31 cellular contexts compared by ENCODE assay signal in genomic region chr12:103312742-103313354, GRCh38.
"Had no signal": no experiment of that assay in that cellular context is flagged by ENCODE, and none has a peak within 500 bp of the region (broad histone marks: within the 10 kb centered on the region; RNA-seq: fewer than 3 reads in every experiment).

No MANE protein-coding gene starts in this region.

- FAIRE-seq: small intestine had no signal

- H3K4me1 Mint-ChIP-seq: neural crest cell had no signal

- H3K4me3 ChIP-seq: ovary, psoas muscle, right lobe of liver, sigmoid colon, suprapubic skin, testis, tibial artery, transverse colon, upper lobe of right lung, uterus had no signal

- H3K9me3 ChIP-seq: neutrophil, ovary, psoas muscle, right lobe of liver, sigmoid colon, testis, transverse colon, upper lobe of right lung, uterus had no signal

- DNase-seq: naive thymus-derived CD8-positive, alpha-beta T cell; nephron progenitor cell; nucleus accumbens; ovary; posterior cingulate gyrus; psoas muscle; right cardiac atrium; right lobe of liver; sigmoid colon; small intestine; stimulated activated CD4-positive, alpha-beta T cell treated with anti-CD3 and anti-CD28 coated beads, Interleukin-15, amount 100 ng/mL, for 24 hours; stimulated activated CD4-positive, alpha-beta T cell treated with anti-CD3 and anti-CD28 coated beads, Interleukin-2, amount 100 ng/mL, for 24 hours; stimulated activated CD4-positive, alpha-beta T cell treated with anti-CD3 and anti-CD28 coated beads, Interleukin-2, amount 100 ng/mL, for 48 hours; stimulated activated CD4-positive, alpha-beta T cell treated with anti-CD3 and anti-CD28 coated beads, Interleukin-4, amount 100 ng/mL, for 24 hours; stimulated activated naive CD4-positive, alpha-beta T cell; stimulated activated naive CD8-positive, alpha-beta T cell treated with anti-CD3 and anti-CD28 coated beads, Interleukin-15, amount 100 ng/mL, for 72 hours; stimulated activated naive CD8-positive, alpha-beta T cell treated with anti-CD3 and anti-CD28 coated beads, Interleukin-15, Interleukin-2, amounts not matched to agents 100 U/mL and 50 U/mL, for 24 hours; substantia nigra; testis; tibial artery; transverse colon; upper lobe of right lung; uterus had no signal

- H3K4me1 ChIP-seq: parathyroid adenoma, psoas muscle, right lobe of liver, sigmoid colon, suprapubic skin, testis, tibial artery, transverse colon, upper lobe of right lung, uterus had no signal

- H3K36me3 ChIP-seq: neutrophil, ovary, right lobe of liver, sigmoid colon, suprapubic skin, tibial artery, transverse colon, upper lobe of right lung, uterus had no signal

- H3K27me3 Mint-ChIP-seq: naive thymus-derived CD8-positive, alpha-beta T cell; stimulated activated naive CD8-positive, alpha-beta T cell treated with anti-CD3 and anti-CD28 coated beads, Interleukin-15, amount 100 ng/mL, for 72 hours had no signal

- H3K36me3 Mint-ChIP-seq: natural killer cell treated with Interleukin-12 subunit alpha and Interleukin-12 subunit beta and Interleukin-15 and Interleukin-18, amount 100 ng/mL, for 72 hours; stimulated activated effector memory CD8-positive, alpha-beta T cell treated with anti-CD3 and anti-CD28 coated beads, Interleukin-12 subunit alpha, Interleukin-12 subunit beta, amount 100 ng/mL, for 72 hours; type B pancreatic cell had no signal

- H3K9me3 Mint-ChIP-seq: type B pancreatic cell had no signal

- H3K4me3 Mint-ChIP-seq: naive thymus-derived CD8-positive, alpha-beta T cell; natural killer cell treated with Interleukin-12 subunit alpha and Interleukin-12 subunit beta and Interleukin-15 and Interleukin-18, amount 100 ng/mL, for 72 hours; nephron progenitor cell; neural crest cell; stimulated activated effector memory CD8-positive, alpha-beta T cell treated with anti-CD3 and anti-CD28 coated beads, Interleukin-12 subunit alpha, Interleukin-12 subunit beta, amount 100 ng/mL, for 72 hours; stimulated activated naive CD8-positive, alpha-beta T cell treated with anti-CD3 and anti-CD28 coated beads, Interleukin-15, amount 100 ng/mL, for 72 hours; type B pancreatic cell had no signal

- H2AFZ ChIP-seq: parathyroid adenoma had no signal

- ATAC-seq: naive thymus-derived CD8-positive, alpha-beta T cell; natural killer cell treated with Interleukin-12 subunit alpha and Interleukin-12 subunit beta and Interleukin-15 and Interleukin-18, amount 100 ng/mL, for 72 hours; psoas muscle; right cardiac atrium; right lobe of liver; stimulated activated effector memory CD8-positive, alpha-beta T cell treated with anti-CD3 and anti-CD28 coated beads, Interleukin-12 subunit alpha, Interleukin-12 subunit beta, amount 100 ng/mL, for 72 hours; stimulated activated naive CD8-positive, alpha-beta T cell treated with anti-CD3 and anti-CD28 coated beads, Interleukin-15, amount 100 ng/mL, for 72 hours; stimulated activated naive CD8-positive, alpha-beta T cell treated with anti-CD3 and anti-CD28 coated beads, Interleukin-15, Interleukin-2, amounts not matched to agents 100 U/mL and 50 U/mL, for 24 hours; upper lobe of right lung had no signal

- H3K27ac ChIP-seq: neutrophil, ovary, parathyroid adenoma, psoas muscle, right lobe of liver, sigmoid colon, suprapubic skin, testis, tibial artery, transverse colon, upper lobe of right lung, uterus had no signal

- H3K27me3 ChIP-seq: neutrophil, ovary, right lobe of liver, sigmoid colon, suprapubic skin, testis, tibial artery, transverse colon, upper lobe of right lung, uterus had no signal

- H3K79me2 ChIP-seq: parathyroid adenoma had no signal

- H3K9ac ChIP-seq: parathyroid adenoma had no signal

- H3K27ac Mint-ChIP-seq: natural killer cell treated with Interleukin-12 subunit alpha and Interleukin-12 subunit beta and Interleukin-15 and Interleukin-18, amount 100 ng/mL, for 72 hours; nephron progenitor cell; progenitor cell of endocrine pancreas; stimulated activated effector memory CD8-positive, alpha-beta T cell treated with anti-CD3 and anti-CD28 coated beads, Interleukin-12 subunit alpha, Interleukin-12 subunit beta, amount 100 ng/mL, for 72 hours; type B pancreatic cell had no signal
